ENCODE assay signal across 26 cellular contexts in the genomic region with DNA sequence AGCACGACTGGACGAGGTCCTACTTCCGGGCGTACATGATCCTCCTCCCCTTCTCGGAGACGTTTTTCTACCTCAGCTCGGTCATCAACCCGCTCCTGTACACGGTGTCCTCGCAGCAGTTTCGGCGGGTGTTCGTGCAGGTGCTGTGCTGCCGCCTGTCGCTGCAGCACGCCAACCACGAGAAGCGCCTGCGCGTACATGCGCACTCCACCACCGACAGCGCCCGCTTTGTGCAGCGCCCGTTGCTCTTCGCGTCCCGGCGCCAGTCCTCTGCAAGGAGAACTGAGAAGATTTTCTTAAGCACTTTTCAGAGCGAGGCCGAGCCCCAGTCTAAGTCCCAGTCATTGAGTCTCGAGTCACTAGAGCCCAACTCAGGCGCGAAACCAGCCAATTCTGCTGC. TPM values are rescaled to one million over a fixed set of nuclear protein-coding genes. Genes with fewer than 3 reads are reported as not detected.
DNase-seq lines count a peak whose midpoint lies in the region; ATAC-seq and TF ChIP-seq lines count a peak whose summit lies in the region.
"Had no signal": no experiment of that assay in that cellular context is flagged by ENCODE, and none has a peak within 500 bp of the region (broad histone marks: within the 10 kb centered on the region; RNA-seq: fewer than 3 reads in every experiment).

No MANE protein-coding gene starts in this region.

- no peaks in the 10 kb centered on the region for H3K36me3 ChIP-seq in OCI-LY7 (ENCODE audit: insufficient read depth, low read length)
- no peaks in the 10 kb centered on the region for H3K36me3 ChIP-seq in thyroid gland
- H3K36me3 ChIP-seq: upper lobe of left lung had no signal

- CTCF ChIA-PET in OCI-LY7 (lab: Charles Lee; ENCODE audit: unreplicated experiment): no interaction called here

- H3K4me2 ChIP-seq in OCI-LY7 (ENCODE audit: low read length): peak overlapping the region; percentile 67
- H3K4me2 ChIP-seq: SK-N-SH had no signal

- no peaks in the 10 kb centered on the region for H3K79me2 ChIP-seq in OCI-LY7 (ENCODE audit: insufficient read depth, low read depth, low read length)

- H2AFZ ChIP-seq in OCI-LY7 (ENCODE audit: low read length): peak overlapping the region; percentile 92; the same call in 1 of the 2 replicates

- H3K4me3 ChIP-seq in OCI-LY7 (ENCODE audit: low read depth, low read length, poor library complexity, severe bottlenecking): peak overlapping the region; percentile 58
- H3K4me3 ChIP-seq in thyroid gland (replicated peaks in 1 of 3): no peak overlapping the region
- peak overlapping the region in 1 of 59 donors; percentile 11 for H3K4me3 ChIP-seq in dorsolateral prefrontal cortex
- H3K4me3 ChIP-seq: skin epidermis, upper lobe of left lung had no signal

- H3K9me3 ChIP-seq in OCI-LY7 (ENCODE audit: low read length) (no peaks in the 10 kb centered on the region), thyroid gland (no peaks in the 10 kb centered on the region)
- H3K9me3 ChIP-seq: SK-N-SH, upper lobe of left lung had no signal

- H3K9me2 ChIP-seq in OCI-LY7 (ENCODE audit: insufficient read depth, low read length): no peaks in the 10 kb centered on the region
- H3K9me2 ChIP-seq: SK-N-SH had no signal

- H3K27ac ChIP-seq in OCI-LY7 (ENCODE audit: low read depth, low read length, poor library complexity, severe bottlenecking) (peak overlapping the region; percentile 85), thyroid gland (no peak overlapping the region), dorsolateral prefrontal cortex (no peak overlapping the region)
- H3K27ac ChIP-seq: 22Rv1, skin epidermis, upper lobe of left lung had no signal

- TF ChIP-seq CTCF in OCI-LY7 (conservative IDR thresholded peaks at IDR 0.05; ENCODE audit: low read length) (no peak), thyroid gland (IDR thresholded peaks at IDR 0.05) (no peak), dorsolateral prefrontal cortex (IDR thresholded peaks at IDR 0.05 in 54 of 56, conservative IDR thresholded peaks at IDR 0.05 in 2 of 56; ENCODE audit: low read depth in 1 of 56, partially characterized antibody in 56 of 56) (no peak)

- BruUV-seq in OCI-LY7 (replicated peaks; lab: Mats Ljungman, UMichigan): no TSS peak

- H3K4me1 ChIP-seq in OCI-LY7 (ENCODE audit: insufficient read depth, low read length, poor library complexity, severe bottlenecking) (peaks cover 81% of the 10 kb centered on the region), thyroid gland (no peaks in the 10 kb centered on the region)
- H3K4me1 ChIP-seq: upper lobe of left lung had no signal

- intact Hi-C loops in OCI-LY7 (cut with micrococcal nuclease; ENCODE audit: unreplicated experiment) (loop anchor here (2.0 to 10.0 kb wide), 2 partner anchors 376 to 1550 kb away; a partner anchor contains a TSS), thyroid gland (cut with DNase I) (no loop called here), dorsolateral prefrontal cortex (cut with DNase I) (no loop called here)

- ATAC-seq in left lobe of liver: peak; percentile 25
- ATAC-seq: natural killer cell; stimulated activated naive CD8-positive, alpha-beta T cell treated with anti-CD3 and anti-CD28 coated beads, Interleukin-15, amount 100 ng/mL, for 72 hours had no signal

- DNase-seq in NCI-H146 (lab: John Stamatoyannopoulos, UW) (peak; percentile 8), NCI-H146 treated with DMSO at 0.1 percent for 48 hours (lab: John Stamatoyannopoulos, UW; ENCODE audit: unreplicated experiment) (no peak), OCI-LY7 (ENCODE audit: low spot score) (no peak), left lobe of liver (ENCODE audit: low spot score) (no peak), thyroid gland (peak; percentile 31 to 53), NCI-H345 (lab: John Stamatoyannopoulos, UW) (no peak), AG08395 (ENCODE audit: low spot score) (no peak), dorsolateral prefrontal cortex (no peak)
- DNase-seq: activated CD4-positive, CD25-positive, alpha-beta regulatory T cell treated with anti-CD3 and anti-CD28 coated beads, Interleukin-2, amount 50 U/mL, for 72 hours; activated naive CD8-positive, alpha-beta T cell treated with anti-CD3 and anti-CD28 coated beads, Interleukin-2, amount 10 ng/mL, durations not matched to agents 7 days and 5 days; cortex of kidney; DMS153; foreskin melanocyte; hippocampal formation; mesendoderm; natural killer cell; NCI-H1436 treated with DMSO at 0.1 percent for 48 hours; NK-92 treated with Interleukin-12 subunit alpha and Interleukin-12 subunit beta, amount 100 ng/mL, for 24 hours; RPMI8226; SK-N-SH; stimulated activated naive CD8-positive, alpha-beta T cell treated with anti-CD3 and anti-CD28 coated beads, Interleukin-15, amount 100 ng/mL, for 72 hours had no signal

- POLR2A ChIA-PET in OCI-LY7 (lab: Charles Lee): interaction anchor here (0.5 to 4.3 kb wide), 6 partner anchors 9 to 1511 kb away, joined by 3 to 27 read pairs (median 4); no protein-coding TSS in a partner anchor

- no peak for TF ChIP-seq POLR2A in thyroid gland (IDR thresholded peaks at IDR 0.05)

- no peaks in the 10 kb centered on the region for H3K27me3 ChIP-seq in thyroid gland
- peaks cover 0 to 15% (median 0%) of the 10 kb centered on the region in 45 donors for H3K27me3 ChIP-seq in dorsolateral prefrontal cortex
- H3K27me3 ChIP-seq: upper lobe of left lung had no signal

- H4K20me1 ChIP-seq in OCI-LY7 (ENCODE audit: insufficient read depth, low read length): no peaks in the 10 kb centered on the region

- 84 to 86% methylated on average over 31 to 35 of the region's 35 CpGs for whole genome bisulfite sequencing in thyroid gland, 2 donors

RNA-seq across cellular contexts. Expression of a gene that starts 24.8 kb away (rescaled TPM):
- 1.5 and 1.8 TPM in 2 replicates for total RNA-seq in OCI-LY7 (2014; rRNA removed; shearing (Covaris generic))
- total RNA-seq in OCI-LY7 (2022) (1.4 and 2.0 TPM in 2 replicates), left lobe of liver (0.40 TPM), thyroid gland (1 to 10 TPM in 1 of 4 donors, under 1 TPM in 2, not detected in 1; 0.45 to 1.9 (median 0.93) TPM), dorsolateral prefrontal cortex (10 to 100 TPM in 82 of 120 experiments, 1 to 10 TPM in 38; 5.1 to 39.9 (median 12.2) TPM)
- total RNA-seq: activated naive CD8-positive, alpha-beta T cell treated with anti-CD3 and anti-CD28 coated beads, Interleukin-2, amount 10 ng/mL, durations not matched to agents 7 days and 5 days; activated T-helper 1 cell treated with anti-CD3 and anti-CD28 coated beads, Interleukin-12 subunit alpha, Interleukin-12 subunit beta, Interleukin-2, Interleukin-4 antibody, amounts not matched to agents 30 ng/mL and 10 ng/mL and 1 ng/mL, durations not matched to agents 14 hours and 24 hours and 36 hours; LHCN-M2; natural killer cell had no signal

Comparison
In these comparisons a context has a peak if more than half of its experiments do, and no peak if none do; other contexts are left out.
1. DNase-seq: peak in NCI-H146 (single experiment) and thyroid gland (2 of 2); none in NCI-H146 treated with DMSO at 0.1 percent for 48 hours (single experiment), OCI-LY7 (single experiment), left lobe of liver (single experiment), NCI-H345 (single experiment), AG08395 (single experiment) and dorsolateral prefrontal cortex (0 of 10).